ENCODE assay signal across 9 cellular contexts in genomic region chr22:37563153-37564081, GRCh38. TPM values are rescaled to one million over a fixed set of nuclear protein-coding genes. Genes with fewer than 3 reads are reported as not detected.
DNase-seq lines count a peak whose midpoint lies in the region; ATAC-seq, FAIRE-seq and TF ChIP-seq lines count a peak whose summit lies in the region.
"Had no signal": no experiment of that assay in that cellular context is flagged by ENCODE, and none has a peak within 500 bp of the region (broad histone marks: within the 10 kb centered on the region; RNA-seq: fewer than 3 reads in every experiment).

No MANE protein-coding gene starts in this region.

- no peaks in the 10 kb centered on the region for H3K27me3 ChIP-seq in fibroblast of lung (ENCODE audit: control insufficient read depth, insufficient read depth, low read length)

- no peaks in the 10 kb centered on the region for H3K9me3 Mint-ChIP-seq in activated naive CD4-positive, alpha-beta T cell treated with anti-CD3 and anti-CD28 coated beads, Interleukin-2, amount 50 U/mL, for 72 hours

- peak overlapping the region; percentile 88 for H3K27ac ChIP-seq in fibroblast of lung (ENCODE audit: insufficient read depth, low read length)

- peaks cover 4% of the 10 kb centered on the region for H4K20me1 ChIP-seq in fibroblast of lung (ENCODE audit: control insufficient read depth, extremely low read depth, insufficient read depth, low read length)

- no peak overlapping the region for H3K27ac Mint-ChIP-seq in activated naive CD4-positive, alpha-beta T cell treated with anti-CD3 and anti-CD28 coated beads, Interleukin-2, amount 50 U/mL, for 72 hours

- H3K4me2 ChIP-seq in fibroblast of lung (ENCODE audit: extremely low read depth, insufficient read depth, low read length), result peak overlapping the region; percentile 99

- TF ChIP-seq CTCF in AG10803 (conservative IDR thresholded peaks at IDR 0.05; ENCODE audit: low read length), result no peak
- no peak for TF ChIP-seq CTCF in fibroblast of lung (conservative IDR thresholded peaks at IDR 0.05 in 1 of 2, IDR thresholded peaks at IDR 0.05 in 1 of 2; ENCODE audit: low read depth in 1 of 2, low read length in 2 of 2)

- peaks cover 66% of the 10 kb centered on the region for H3K79me2 ChIP-seq in fibroblast of lung (ENCODE audit: control insufficient read depth, insufficient read depth, low read length)

- peak; percentile 94 for DNase-seq in AG10803 (ENCODE audit: low read depth)
- DNase-seq in RCC 7860 (ENCODE audit: low spot score), result peak; percentile 96
- peak; percentile 91 to 97 for DNase-seq in fibroblast of lung (ENCODE audit: low read depth in 2 of 2)
- DNase-seq in occipital lobe (lab: John Stamatoyannopoulos, UW), result peak; percentile 72
- no peak for DNase-seq in T-helper 9 cell
- DNase-seq in activated naive CD4-positive, alpha-beta T cell treated with anti-CD3 and anti-CD28 coated beads, Interleukin-2, amount 50 U/mL, for 72 hours (ENCODE audit: low spot score in 2 of 2), result no peak
- no peak for DNase-seq in activated CD4-positive, CD25-positive, alpha-beta regulatory T cell (lab: John Stamatoyannopoulos, UW)

- no peak for ATAC-seq in HG02973 (IDR thresholded peaks at IDR 0.05; ENCODE audit: unreplicated experiment)
- ATAC-seq in activated naive CD4-positive, alpha-beta T cell treated with anti-CD3 and anti-CD28 coated beads, Interleukin-2, amount 50 U/mL, for 72 hours, result no peak
- ATAC-seq: GM12878 had no signal

- H3K36me3 Mint-ChIP-seq in activated naive CD4-positive, alpha-beta T cell treated with anti-CD3 and anti-CD28 coated beads, Interleukin-2, amount 50 U/mL, for 72 hours, result peaks cover 0 to 8% of the 10 kb centered on the region in 2 donors

- peak overlapping the region; percentile 25 for H3K9ac ChIP-seq in fibroblast of lung (ENCODE audit: insufficient read depth, low read length)

- peaks cover 17% of the 10 kb centered on the region for H3K36me3 ChIP-seq in fibroblast of lung (ENCODE audit: control insufficient read depth, insufficient read depth, low read length)

- peak overlapping the region; percentile 88 for H3K4me3 ChIP-seq in AG10803 (ENCODE audit: low read length)
- peak overlapping the region; percentile 2 to 94 (median 18) for H3K4me3 ChIP-seq in fibroblast of lung (replicated peaks in 1 of 4; ENCODE audit: control extremely low read depth in 1 of 4, insufficient read depth in 1 of 4, low read depth in 3 of 4, low read length in 4 of 4)
- H3K4me3 ChIP-seq: GM12878 had no signal

- FAIRE-seq in RCC 7860 (lab: Jason Lieb, UNC), result peak; percentile 98
- FAIRE-seq: GM12878 had no signal

- H2AFZ ChIP-seq in fibroblast of lung (ENCODE audit: low read length), result no peak overlapping the region

- H3K9me3 ChIP-seq in fibroblast of lung (ENCODE audit: control insufficient read depth, insufficient read depth, low read depth, low read length), result no peaks in the 10 kb centered on the region

- H3K4me1 ChIP-seq in fibroblast of lung (ENCODE audit: control insufficient read depth, extremely low read depth, insufficient read depth, low read length), result peaks cover 30% of the 10 kb centered on the region

RNA-seq across cellular contexts. Expression of gene CDC42EP1, which starts 3.1 kb away (rescaled TPM):
- total RNA-seq in fibroblast of lung (11.8 and 17.2 TPM in 2 replicates), occipital lobe (0.94 TPM)
- polyA plus RNA-seq in fibroblast of lung, result 10.4 and 10.6 TPM in 2 replicates
- 63.6 and 69.7 TPM in 2 replicates for polyA plus RNA-seq in fibroblast of lung (2012)
- polyA minus RNA-seq in fibroblast of lung (ENCODE audit: low replicate concordance), result 72.6 and 80.2 TPM in 2 replicates
- total RNA-seq in activated naive CD4-positive, alpha-beta T cell treated with anti-CD3 and anti-CD28 coated beads, Interleukin-2, amount 50 U/mL, for 72 hours, result 1 to 10 TPM in 1 of 2 donors, under 1 TPM in 1; 0.09 to 1.9 TPM

RNA-seq across cellular contexts. Expression of gene LGALS2, which starts 16.5 kb away (rescaled TPM):
- total RNA-seq in fibroblast of lung (not detected in 2 replicates), occipital lobe (not detected)
- polyA plus RNA-seq in fibroblast of lung, result 0.19 TPM in 1 of 2 replicates, not detected in the other
- polyA plus RNA-seq in fibroblast of lung (2012), result not detected in 2 replicates
- polyA minus RNA-seq in fibroblast of lung (ENCODE audit: low replicate concordance), result not detected in 2 replicates
- total RNA-seq in activated naive CD4-positive, alpha-beta T cell treated with anti-CD3 and anti-CD28 coated beads, Interleukin-2, amount 50 U/mL, for 72 hours, result not detected

RNA-seq across cellular contexts. Expression of gene CARD10, which starts 44.2 kb away (rescaled TPM):
- total RNA-seq in fibroblast of lung, result 1.3 and 2.3 TPM in 2 replicates
- 1.6 and 2.7 TPM in 2 replicates for polyA plus RNA-seq in fibroblast of lung
- polyA plus RNA-seq in fibroblast of lung (2012), result 3.1 and 5.4 TPM in 2 replicates
- 4.0 and 10.5 TPM in 2 replicates for polyA minus RNA-seq in fibroblast of lung (ENCODE audit: low replicate concordance)
- total RNA-seq in occipital lobe, result 2.0 TPM
- total RNA-seq in activated naive CD4-positive, alpha-beta T cell treated with anti-CD3 and anti-CD28 coated beads, Interleukin-2, amount 50 U/mL, for 72 hours, result under 1 TPM; 0.09 to 0.51 TPM

RNA-seq across cellular contexts. Expression of gene GGA1, which starts 45.2 kb away (rescaled TPM):
- total RNA-seq in fibroblast of lung, result 24.7 and 27.9 TPM in 2 replicates
- polyA plus RNA-seq in fibroblast of lung, result 18.0 and 23.1 TPM in 2 replicates
- 17.3 and 21.9 TPM in 2 replicates for polyA plus RNA-seq in fibroblast of lung (2012)
- 17.6 and 35.7 TPM in 2 replicates for polyA minus RNA-seq in fibroblast of lung (ENCODE audit: low replicate concordance)
- 32.0 TPM for total RNA-seq in occipital lobe
- 10 to 100 TPM; 68.8 to 83.9 TPM for total RNA-seq in activated naive CD4-positive, alpha-beta T cell treated with anti-CD3 and anti-CD28 coated beads, Interleukin-2, amount 50 U/mL, for 72 hours

Comparison
In these comparisons a context has a peak if more than half of its experiments do, and no peak if none do; other contexts are left out.
1. DNase-seq: peak in AG10803 (single experiment), RCC 7860 (single experiment), fibroblast of lung (2 of 2) and occipital lobe (single experiment); none in T-helper 9 cell (single experiment), activated naive CD4-positive, alpha-beta T cell treated with anti-CD3 and anti-CD28 coated beads, Interleukin-2, amount 50 U/mL, for 72 hours (0 of 2) and activated CD4-positive, CD25-positive, alpha-beta regulatory T cell (0 of 4).